ENCODE assay signal across 8 cellular contexts in genomic region chr2:176001281-176001902, GRCh38. TPM values are rescaled to one million over a fixed set of nuclear protein-coding genes. Genes with fewer than 3 reads are reported as not detected.
DNase-seq lines count a peak whose midpoint lies in the region; ATAC-seq and TF ChIP-seq lines count a peak whose summit lies in the region.

No MANE protein-coding gene starts in this region.

- H3K4me3 ChIP-seq in CD4-positive, CD25-positive, alpha-beta regulatory T cell (ENCODE audit: low read depth, low read length), result peak overlapping the region; percentile 90
- peak overlapping the region; percentile 77 for H3K4me3 ChIP-seq in fibroblast of pulmonary artery (replicated peaks; ENCODE audit: low read depth, low read length)

- H3K9me3 ChIP-seq in CD4-positive, CD25-positive, alpha-beta regulatory T cell (ENCODE audit: control insufficient read depth in 2 of 2, low read length in 2 of 2), result no peaks in the 10 kb centered on the region

- H3K36me3 ChIP-seq in CD4-positive, CD25-positive, alpha-beta regulatory T cell (ENCODE audit: control insufficient read depth, insufficient read depth, low read length), result no peaks in the 10 kb centered on the region

- ATAC-seq in CD4-positive, CD25-positive, alpha-beta regulatory T cell (ENCODE audit: low read depth in 2 of 2), result peak; percentile 18 to 19
- ATAC-seq in GM19395 (IDR thresholded peaks at IDR 0.05; ENCODE audit: unreplicated experiment) (peak; percentile 70), HG03460 (IDR thresholded peaks at IDR 0.05; ENCODE audit: unreplicated experiment) (peak; percentile 57)

- H3K4me1 ChIP-seq in CD4-positive, CD25-positive, alpha-beta regulatory T cell (ENCODE audit: control insufficient read depth, insufficient read depth, low read length, poor library complexity, severe bottlenecking), result peaks cover 23% of the 10 kb centered on the region

- no peaks in the 10 kb centered on the region for H3K27me3 ChIP-seq in CD4-positive, CD25-positive, alpha-beta regulatory T cell (ENCODE audit: control insufficient read depth, insufficient read depth, low read length)

- H3K4me3 Mint-ChIP-seq in CD4-positive, CD25-positive, alpha-beta regulatory T cell, result peak overlapping the region; percentile 86 to 97 (median 92)
- peak overlapping the region; percentile 93 for H3K4me3 Mint-ChIP-seq in neural crest cell

- TF ChIP-seq CTCF in fibroblast of pulmonary artery (IDR thresholded peaks at IDR 0.05; ENCODE audit: low read length, missing control alignments) (no peak), neural crest cell (conservative IDR thresholded peaks at IDR 0.05) (no peak)

- peaks cover 13 to 42% (median 28%) of the 10 kb centered on the region in 4 donors for H3K4me1 Mint-ChIP-seq in CD4-positive, CD25-positive, alpha-beta regulatory T cell
- peaks cover 43% of the 10 kb centered on the region for H3K4me1 Mint-ChIP-seq in neural crest cell

- peak overlapping the region; percentile 49 to 96 (median 78) for H3K27ac Mint-ChIP-seq in CD4-positive, CD25-positive, alpha-beta regulatory T cell
- H3K27ac Mint-ChIP-seq in neural crest cell (ENCODE audit: unreplicated experiment), result peak overlapping the region; percentile 16

- H3K27ac ChIP-seq in CD4-positive, CD25-positive, alpha-beta regulatory T cell (ENCODE audit: insufficient read depth, low read length, poor library complexity, severe bottlenecking), result peak overlapping the region; percentile 77
- peak overlapping the region; percentile 53 for H3K27ac ChIP-seq in temporal lobe (ENCODE audit: low read depth, low read length)

- H3K27me3 Mint-ChIP-seq in CD4-positive, CD25-positive, alpha-beta regulatory T cell, result peaks cover 20% of the 10 kb centered on the region
- no peaks in the 10 kb centered on the region for H3K27me3 Mint-ChIP-seq in neural crest cell (ENCODE audit: low read depth)

- no peaks in the 10 kb centered on the region for H3K9me3 Mint-ChIP-seq in CD4-positive, CD25-positive, alpha-beta regulatory T cell
- H3K9me3 Mint-ChIP-seq in neural crest cell, result no peaks in the 10 kb centered on the region

- no peaks in the 10 kb centered on the region for H3K36me3 Mint-ChIP-seq in CD4-positive, CD25-positive, alpha-beta regulatory T cell
- no peaks in the 10 kb centered on the region for H3K36me3 Mint-ChIP-seq in neural crest cell (ENCODE audit: low read depth)

- DNase-seq in CD4-positive, CD25-positive, alpha-beta regulatory T cell, result peak; percentile 11 to 64 (median 29)
- DNase-seq in NOMO-1 treated with DMSO at 0.1 percent for 48 hours (lab: John Stamatoyannopoulos, UW; ENCODE audit: unreplicated experiment) (peak; percentile 83), activated T-helper 1 cell treated with Interleukin-2 at 50 U/mL for 16 hours (ENCODE audit: low read depth) (peak; percentile 4), fibroblast of pulmonary artery (ENCODE audit: low read depth) (peak; percentile 50), neural crest cell (ENCODE audit: low read depth, low spot score) (peak; percentile 33)

RNA-seq across cellular contexts. Expression of gene LNPK, which starts 0.7 kb away (rescaled TPM):
- total RNA-seq in CD4-positive, CD25-positive, alpha-beta regulatory T cell, result 32.9 TPM
- polyA plus RNA-seq in CD4-positive, CD25-positive, alpha-beta regulatory T cell, result 10 to 100 TPM; 13.9 to 19.9 (median 15.2) TPM
- total RNA-seq in neural crest cell (34.2 and 36.4 TPM in 2 replicates), temporal lobe (48.9 TPM)

Comparison
In these comparisons a context has a peak if more than half of its experiments do, and no peak if none do; other contexts are left out.
1. Peak in every context shown above with its lines: DNase-seq, ATAC-seq, H3K4me3 ChIP-seq and H3K27ac ChIP-seq.
2. ATAC-seq: peak in every context shown above with its lines; median percentile 70 in GM19395; 57 in HG03460; 18 in CD4-positive, CD25-positive, alpha-beta regulatory T cell.
3. DNase-seq: peak in every context shown above with its lines; median percentile 83 in NOMO-1 treated with DMSO at 0.1 percent for 48 hours; 50 in fibroblast of pulmonary artery; 33 in neural crest cell; 29 in CD4-positive, CD25-positive, alpha-beta regulatory T cell; 4 in activated T-helper 1 cell treated with Interleukin-2 at 50 U/mL for 16 hours.